In the genomic region with DNA sequence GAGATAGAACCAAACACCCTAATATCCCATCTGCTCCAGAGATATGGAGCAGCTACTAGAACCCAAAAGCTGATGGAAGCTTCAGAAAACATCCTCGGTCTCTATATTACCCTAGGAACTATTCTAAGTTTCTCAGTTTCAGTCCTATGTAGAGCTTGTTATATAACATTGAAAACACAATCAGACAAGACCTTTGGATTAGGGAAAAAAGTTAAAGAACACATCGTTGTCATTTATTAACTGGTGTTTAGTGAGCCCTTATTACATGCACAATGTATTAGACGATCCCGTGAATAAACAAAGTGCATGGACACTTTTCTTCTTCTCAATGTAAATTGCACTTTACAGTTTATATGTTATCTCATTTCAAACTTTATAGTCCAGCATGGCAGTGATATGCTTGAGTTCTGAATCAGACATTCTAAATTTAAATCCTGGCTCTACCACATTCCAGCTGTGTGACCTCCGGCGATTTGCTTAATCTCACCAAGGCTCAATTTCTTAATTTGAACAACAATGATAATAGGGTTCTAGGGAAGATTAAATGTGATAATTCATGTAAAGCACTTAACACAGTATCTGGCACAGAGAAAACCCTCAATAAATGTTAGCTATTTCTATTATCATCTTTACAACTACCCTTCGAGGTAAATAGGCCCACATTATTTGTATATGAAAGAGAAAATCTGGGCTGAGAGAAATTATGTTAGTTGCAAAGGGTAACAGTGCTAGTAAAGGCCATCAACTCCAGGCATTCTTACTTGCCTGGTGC, we compare ENCODE assay signal across 1 cellular context.
TF ChIP-seq lines count a peak whose summit lies in the region.

No MANE protein-coding gene starts in this region.

TF ChIP-seq in HepG2, 621 proteins besides CTCF, POLR2A, EP300 and RAD21 (continued from another document):
- TF ChIP-seq, protein P1, sequence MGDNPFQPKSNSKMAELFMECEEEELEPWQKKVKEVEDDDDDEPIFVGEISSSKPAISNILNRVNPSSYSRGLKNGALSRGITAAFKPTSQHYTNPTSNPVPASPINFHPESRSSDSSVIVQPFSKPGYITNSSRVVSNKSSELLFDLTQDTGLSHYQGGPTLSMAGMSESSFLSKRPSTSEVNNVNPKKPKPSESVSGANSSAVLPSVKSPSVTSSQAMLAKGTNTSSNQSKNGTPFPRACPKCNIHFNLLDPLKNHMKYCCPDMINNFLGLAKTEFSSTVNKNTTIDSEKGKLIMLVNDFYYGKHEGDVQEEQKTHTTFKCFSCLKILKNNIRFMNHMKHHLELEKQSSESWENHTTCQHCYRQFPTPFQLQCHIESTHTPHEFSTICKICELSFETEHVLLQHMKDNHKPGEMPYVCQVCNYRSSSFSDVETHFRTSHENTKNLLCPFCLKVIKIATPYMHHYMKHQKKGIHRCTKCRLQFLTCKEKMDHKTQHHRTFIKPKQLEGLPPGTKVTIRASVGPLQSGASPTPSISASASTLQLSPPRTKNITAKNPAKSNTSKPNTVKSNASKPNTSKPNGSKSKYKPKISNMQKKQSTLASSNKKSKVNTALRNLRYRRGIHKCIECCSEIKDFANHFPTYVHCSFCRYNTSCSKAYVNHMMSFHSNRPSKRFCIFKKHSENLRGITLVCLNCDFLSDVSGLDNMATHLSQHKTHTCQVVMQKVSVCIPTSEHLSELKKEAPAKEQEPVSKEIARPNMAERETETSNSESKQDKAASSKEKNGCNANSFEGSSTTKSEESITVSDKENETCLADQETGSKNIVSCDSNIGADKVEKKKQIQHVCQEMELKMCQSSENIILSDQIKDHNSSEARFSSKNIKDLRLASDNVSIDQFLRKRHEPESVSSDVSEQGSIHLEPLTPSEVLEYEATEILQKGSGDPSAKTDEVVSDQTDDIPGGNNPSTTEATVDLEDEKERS (CRISPR knock-in tag; IDR thresholded peaks at IDR 0.05), result no peak
- TF ChIP-seq SIX4 (CRISPR knock-in tag; IDR thresholded peaks at IDR 0.05), result no peak
- no peak for TF ChIP-seq NR2F1 (CRISPR knock-in tag; IDR thresholded peaks at IDR 0.05)
- TF ChIP-seq ZNF615 (CRISPR knock-in tag; IDR thresholded peaks at IDR 0.05; ENCODE audit: borderline replicate concordance), result no peak
- no peak for TF ChIP-seq DMAP1 (CRISPR knock-in tag; IDR thresholded peaks at IDR 0.05)
- TF ChIP-seq ZNF207 (IDR thresholded peaks at IDR 0.05; ENCODE audit: borderline replicate concordance), result no peak
- TF ChIP-seq, protein P2, sequence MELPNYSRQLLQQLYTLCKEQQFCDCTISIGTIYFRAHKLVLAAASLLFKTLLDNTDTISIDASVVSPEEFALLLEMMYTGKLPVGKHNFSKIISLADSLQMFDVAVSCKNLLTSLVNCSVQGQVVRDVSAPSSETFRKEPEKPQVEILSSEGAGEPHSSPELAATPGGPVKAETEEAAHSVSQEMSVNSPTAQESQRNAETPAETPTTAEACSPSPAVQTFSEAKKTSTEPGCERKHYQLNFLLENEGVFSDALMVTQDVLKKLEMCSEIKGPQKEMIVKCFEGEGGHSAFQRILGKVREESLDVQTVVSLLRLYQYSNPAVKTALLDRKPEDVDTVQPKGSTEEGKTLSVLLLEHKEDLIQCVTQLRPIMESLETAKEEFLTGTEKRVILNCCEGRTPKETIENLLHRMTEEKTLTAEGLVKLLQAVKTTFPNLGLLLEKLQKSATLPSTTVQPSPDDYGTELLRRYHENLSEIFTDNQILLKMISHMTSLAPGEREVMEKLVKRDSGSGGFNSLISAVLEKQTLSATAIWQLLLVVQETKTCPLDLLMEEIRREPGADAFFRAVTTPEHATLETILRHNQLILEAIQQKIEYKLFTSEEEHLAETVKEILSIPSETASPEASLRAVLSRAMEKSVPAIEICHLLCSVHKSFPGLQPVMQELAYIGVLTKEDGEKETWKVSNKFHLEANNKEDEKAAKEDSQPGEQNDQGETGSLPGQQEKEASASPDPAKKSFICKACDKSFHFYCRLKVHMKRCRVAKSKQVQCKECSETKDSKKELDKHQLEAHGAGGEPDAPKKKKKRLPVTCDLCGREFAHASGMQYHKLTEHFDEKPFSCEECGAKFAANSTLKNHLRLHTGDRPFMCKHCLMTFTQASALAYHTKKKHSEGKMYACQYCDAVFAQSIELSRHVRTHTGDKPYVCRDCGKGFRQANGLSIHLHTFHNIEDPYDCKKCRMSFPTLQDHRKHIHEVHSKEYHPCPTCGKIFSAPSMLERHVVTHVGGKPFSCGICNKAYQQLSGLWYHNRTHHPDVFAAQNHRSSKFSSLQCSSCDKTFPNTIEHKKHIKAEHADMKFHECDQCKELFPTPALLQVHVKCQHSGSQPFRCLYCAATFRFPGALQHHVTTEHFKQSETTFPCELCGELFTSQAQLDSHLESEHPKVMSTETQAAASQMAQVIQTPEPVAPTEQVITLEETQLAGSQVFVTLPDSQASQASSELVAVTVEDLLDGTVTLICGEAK (IDR thresholded peaks at IDR 0.05), result no peak
- TF ChIP-seq, protein P2 (CRISPR knock-in tag; IDR thresholded peaks at IDR 0.05), result no peak
- no peak for TF ChIP-seq HNF4G (IDR thresholded peaks at IDR 0.05; ENCODE audit: borderline replicate concordance, low read depth, low read length)
- TF ChIP-seq HNF4G (CRISPR knock-in tag; IDR thresholded peaks at IDR 0.05; ENCODE audit: borderline replicate concordance, low read depth), result no peak
- no peak for TF ChIP-seq ZFP82 (CRISPR knock-in tag; IDR thresholded peaks at IDR 0.05; ENCODE audit: borderline replicate concordance)
- no peak for TF ChIP-seq KDM5A (IDR thresholded peaks at IDR 0.05; ENCODE audit: borderline replicate concordance, low read length)
- no peak for TF ChIP-seq SIN3B (IDR thresholded peaks at IDR 0.05; ENCODE audit: low read length)
- no peak for TF ChIP-seq SKI (IDR thresholded peaks at IDR 0.05; ENCODE audit: partially characterized antibody)
- TF ChIP-seq CHCHD3 (CRISPR knock-in tag; IDR thresholded peaks at IDR 0.05), result no peak
- no peak for TF ChIP-seq ZNF496 (CRISPR knock-in tag; IDR thresholded peaks at IDR 0.05; ENCODE audit: insufficient replicate concordance)
